ENCODE assay signal across 1 cellular context in genomic region chr2:199861116-199861774, GRCh38.
TF ChIP-seq lines count a peak whose summit lies in the region.

No MANE protein-coding gene starts in this region.

TF ChIP-seq in GM23338, 12 proteins besides CTCF, POLR2A, EP300 and RAD21 (continued from another document):
- TF ChIP-seq ZNF462 (CRISPR knock-in tag; IDR thresholded peaks at IDR 0.05) (no peak), ETS1 (IDR thresholded peaks at IDR 0.05) (no peak), ZNF114 (CRISPR knock-in tag; IDR thresholded peaks at IDR 0.05) (no peak), ZNF331 (CRISPR knock-in tag; IDR thresholded peaks at IDR 0.05; ENCODE audit: low read depth) (no peak), EZH2 (IDR thresholded peaks at IDR 0.05; ENCODE audit: low read depth, unreplicated experiment) (no peak), POLR2AphosphoS5 (IDR thresholded peaks at IDR 0.05; ENCODE audit: low read depth) (no peak), NANOG (IDR thresholded peaks at IDR 0.05; ENCODE audit: borderline replicate concordance) (no peak), CREB1 (CRISPR knock-in tag; IDR thresholded peaks at IDR 0.05; ENCODE audit: low read depth) (no peak), JUNB (IDR thresholded peaks at IDR 0.05; ENCODE audit: unreplicated experiment) (no peak)
